In genomic region chr20:49674383-49675352, GRCh38 we compare ENCODE assay signal across 9 cellular contexts. TPM values are rescaled to one million over a fixed set of nuclear protein-coding genes. Genes with fewer than 3 reads are reported as not detected.
DNase-seq lines count a peak whose midpoint lies in the region; ATAC-seq, FAIRE-seq and TF ChIP-seq lines count a peak whose summit lies in the region.
"Had no signal": no experiment of that assay in that cellular context is flagged by ENCODE, and none has a peak within 500 bp of the region (broad histone marks: within the 10 kb centered on the region; RNA-seq: fewer than 3 reads in every experiment).

No MANE protein-coding gene starts in this region.

- no peak for TF ChIP-seq CTCF in MCF 10A (IDR thresholded peaks at IDR 0.05; ENCODE audit: unreplicated experiment)
- no peak for TF ChIP-seq CTCF in breast epithelium (IDR thresholded peaks at IDR 0.05)
- no peak for TF ChIP-seq CTCF in liver (IDR thresholded peaks at IDR 0.05; ENCODE audit: low read depth, low read length, missing input control)

- H3K27ac Mint-ChIP-seq in MCF 10A (ENCODE audit: low read depth, unreplicated experiment), result peak overlapping the region; percentile 43

- peaks cover 53% of the 10 kb centered on the region for H3K4me1 Mint-ChIP-seq in MCF 10A (ENCODE audit: insufficient read depth, unreplicated experiment)

- H3K27ac ChIP-seq in breast epithelium (peak overlapping the region in 1 of 2 donors; percentile 14), liver (ENCODE audit: low read depth in 1 of 2, low read length in 2 of 2) (peak overlapping the region; percentile 82 to 93)

- H3K4me1 ChIP-seq in breast epithelium, result peaks cover 5 to 19% of the 10 kb centered on the region in 2 donors
- peaks cover 32 to 83% (median 76%) of the 10 kb centered on the region in 4 donors for H3K4me1 ChIP-seq in liver (ENCODE audit: control insufficient read depth in 4 of 4, insufficient read depth in 4 of 4, low read length in 3 of 4)

- FAIRE-seq in urothelium cell line (lab: Jason Lieb, UNC), result no peak

- no peaks in the 10 kb centered on the region for H3K36me3 ChIP-seq in breast epithelium
- no peaks in the 10 kb centered on the region for H3K36me3 ChIP-seq in liver (ENCODE audit: control insufficient read depth in 4 of 4, insufficient read depth in 3 of 4, low read depth in 1 of 4, low read length in 3 of 4)

- 58% methylated on average over 10 of the region's 10 CpGs for WGBS in liver

- TF ChIP-seq POLR2A in breast epithelium (IDR thresholded peaks at IDR 0.05), result no peak

- H3K27me3 ChIP-seq in breast epithelium (no peaks in the 10 kb centered on the region), liver (ENCODE audit: control insufficient read depth in 4 of 4, insufficient read depth in 4 of 4, low read length in 3 of 4) (no peaks in the 10 kb centered on the region)

- intact Hi-C loops in MCF 10A (cut with micrococcal nuclease), result no loop called here
- intact Hi-C loops in breast epithelium (cut with DNase I; ENCODE audit: low total_unique reads), result no loop called here

- ATAC-seq in HG02938 (IDR thresholded peaks at IDR 0.05; ENCODE audit: unreplicated experiment), result no peak

- no peak for TF ChIP-seq RAD21 in liver (IDR thresholded peaks at IDR 0.05)

- no peaks in the 10 kb centered on the region for H3K9me3 Mint-ChIP-seq in MCF 10A (ENCODE audit: unreplicated experiment)

- H3K9me3 ChIP-seq in breast epithelium (no peaks in the 10 kb centered on the region), liver (ENCODE audit: control insufficient read depth in 4 of 4, low read length in 3 of 4) (no peaks in the 10 kb centered on the region)

- DNase-seq in MCF 10A (ENCODE audit: unreplicated experiment), result peak; percentile 76
- DNase-seq in breast epithelium (ENCODE audit: low spot score in 2 of 2), result no peak
- peak; percentile 82 for DNase-seq in amniotic epithelial cell (ENCODE audit: low read depth)
- peak; percentile 91 for DNase-seq in urothelium cell line (ENCODE audit: low spot score)
- no peak for DNase-seq in NCI-H146 treated with DMSO at 0.1 percent for 48 hours (lab: John Stamatoyannopoulos, UW; ENCODE audit: unreplicated experiment)
- DNase-seq in OCI-M2 (lab: John Stamatoyannopoulos, UW; ENCODE audit: unreplicated experiment), result no peak
- DNase-seq: activated CD4-positive, alpha-beta T cell treated with anti-CD3 and anti-CD28 coated beads for 1 hour had no signal

- H3K9ac ChIP-seq in liver (ENCODE audit: low read depth in 1 of 2, low read length in 2 of 2), result peak overlapping the region; percentile 61 to 77

- no peak overlapping the region for H3K4me3 ChIP-seq in breast epithelium
- no peak overlapping the region for H3K4me3 ChIP-seq in liver (ENCODE audit: low read depth in 1 of 3, low read length in 3 of 3)

- H3K4me3 Mint-ChIP-seq in MCF 10A (ENCODE audit: unreplicated experiment), result peak overlapping the region; percentile 3

- no peaks in the 10 kb centered on the region for H3K36me3 Mint-ChIP-seq in MCF 10A (ENCODE audit: insufficient read depth, unreplicated experiment)

- H3K27me3 Mint-ChIP-seq in MCF 10A (ENCODE audit: insufficient read depth, unreplicated experiment), result no peaks in the 10 kb centered on the region

- POLR2A ChIA-PET in MCF 10A (lab: Yijun Ruan, JAX), result interaction anchor here (0.9 to 2.1 kb wide), 17 partner anchors 11 to 394 kb away, joined by 3 to 15 read pairs (median 6); partner anchors contain the start of gene B4GALT5

- no TSS peak for BruUV-seq in MCF 10A (replicated peaks; lab: Mats Ljungman, UMichigan)

- CTCF ChIA-PET in MCF 10A (lab: Yijun Ruan, JAX), result interaction anchor here (0.8 to 2.4 kb wide), 17 partner anchors 9 to 171 kb away, joined by 3 to 9 read pairs (median 4); no protein-coding TSS in a partner anchor

TF ChIP-seq in liver, 16 proteins besides CTCF, POLR2A, EP300 and RAD21:
- TF ChIP-seq SP1 (IDR thresholded peaks at IDR 0.05) (no peak), TAF1 (conservative IDR thresholded peaks at IDR 0.05) (no peak), HNF4A (conservative IDR thresholded peaks at IDR 0.05) (peak; percentile 56 to 73), FOXA1 (IDR thresholded peaks at IDR 0.05) (no peak), RXRA (IDR thresholded peaks at IDR 0.05) (peak in 1 of 2 donors; percentile 30), FOXA2 (IDR thresholded peaks at IDR 0.05) (no peak), JUND (IDR thresholded peaks at IDR 0.05) (peak; percentile 55 to 84), NR2F2 (IDR thresholded peaks at IDR 0.05) (no peak), EGR1 (IDR thresholded peaks at IDR 0.05; ENCODE audit: low read depth in 2 of 2) (peak in 1 of 2 donors; percentile 11), YY1 (IDR thresholded peaks at IDR 0.05) (peak; percentile 44), MAX (IDR thresholded peaks at IDR 0.05) (no peak), ZBTB33 (IDR thresholded peaks at IDR 0.05) (no peak), HNF4G (IDR thresholded peaks at IDR 0.05) (no peak), ATF3 (IDR thresholded peaks at IDR 0.05) (peak; percentile 39)
- TF ChIP-seq, protein P1, sequence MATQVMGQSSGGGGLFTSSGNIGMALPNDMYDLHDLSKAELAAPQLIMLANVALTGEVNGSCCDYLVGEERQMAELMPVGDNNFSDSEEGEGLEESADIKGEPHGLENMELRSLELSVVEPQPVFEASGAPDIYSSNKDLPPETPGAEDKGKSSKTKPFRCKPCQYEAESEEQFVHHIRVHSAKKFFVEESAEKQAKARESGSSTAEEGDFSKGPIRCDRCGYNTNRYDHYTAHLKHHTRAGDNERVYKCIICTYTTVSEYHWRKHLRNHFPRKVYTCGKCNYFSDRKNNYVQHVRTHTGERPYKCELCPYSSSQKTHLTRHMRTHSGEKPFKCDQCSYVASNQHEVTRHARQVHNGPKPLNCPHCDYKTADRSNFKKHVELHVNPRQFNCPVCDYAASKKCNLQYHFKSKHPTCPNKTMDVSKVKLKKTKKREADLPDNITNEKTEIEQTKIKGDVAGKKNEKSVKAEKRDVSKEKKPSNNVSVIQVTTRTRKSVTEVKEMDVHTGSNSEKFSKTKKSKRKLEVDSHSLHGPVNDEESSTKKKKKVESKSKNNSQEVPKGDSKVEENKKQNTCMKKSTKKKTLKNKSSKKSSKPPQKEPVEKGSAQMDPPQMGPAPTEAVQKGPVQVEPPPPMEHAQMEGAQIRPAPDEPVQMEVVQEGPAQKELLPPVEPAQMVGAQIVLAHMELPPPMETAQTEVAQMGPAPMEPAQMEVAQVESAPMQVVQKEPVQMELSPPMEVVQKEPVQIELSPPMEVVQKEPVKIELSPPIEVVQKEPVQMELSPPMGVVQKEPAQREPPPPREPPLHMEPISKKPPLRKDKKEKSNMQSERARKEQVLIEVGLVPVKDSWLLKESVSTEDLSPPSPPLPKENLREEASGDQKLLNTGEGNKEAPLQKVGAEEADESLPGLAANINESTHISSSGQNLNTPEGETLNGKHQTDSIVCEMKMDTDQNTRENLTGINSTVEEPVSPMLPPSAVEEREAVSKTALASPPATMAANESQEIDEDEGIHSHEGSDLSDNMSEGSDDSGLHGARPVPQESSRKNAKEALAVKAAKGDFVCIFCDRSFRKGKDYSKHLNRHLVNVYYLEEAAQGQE (IDR thresholded peaks at IDR 0.05), result no peak

RNA-seq across cellular contexts. Expression of gene B4GALT5, which starts 39.0 kb away (rescaled TPM):
- total RNA-seq in MCF 10A (2022), result 17.1 and 19.7 TPM in 2 replicates
- 10 to 100 TPM; 16.8 to 33.8 (median 22.1) TPM for total RNA-seq in breast epithelium
- total RNA-seq in liver, result 10 to 100 TPM; 14.1 to 28.2 TPM
- polyA plus RNA-seq in liver, result 10 to 100 TPM in 1 of 2 donors, 1 to 10 TPM in 1; 2.0 to 14.8 TPM

Comparison
In these comparisons a context has a peak if more than half of its experiments do, and no peak if none do; other contexts are left out.
1. DNase-seq: peak in MCF 10A (single experiment), amniotic epithelial cell (single experiment) and urothelium cell line (single experiment); none in breast epithelium (0 of 2), NCI-H146 treated with DMSO at 0.1 percent for 48 hours (single experiment) and OCI-M2 (single experiment).